In the genomic region with DNA sequence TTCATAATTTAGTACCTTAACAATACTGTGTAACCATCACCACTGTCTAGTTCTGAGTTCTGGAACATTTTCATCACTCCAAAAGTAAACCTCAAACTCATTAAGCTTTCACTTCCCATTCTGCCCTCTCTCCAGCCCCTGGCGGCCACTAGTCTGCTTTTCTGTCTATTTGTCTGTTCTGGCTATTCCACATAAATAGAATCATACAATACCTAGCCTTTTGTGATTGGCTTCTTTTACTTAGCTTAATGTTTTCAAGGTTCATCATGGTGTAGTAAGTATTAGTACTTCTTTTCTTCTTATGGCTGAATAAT, we compare ENCODE assay signal across 10 cellular contexts.
DNase-seq lines count a peak whose midpoint lies in the region; ATAC-seq lines count a peak whose summit lies in the region.
"Had no signal": no experiment of that assay in that cellular context is flagged by ENCODE, and none has a peak within 500 bp of the region (broad histone marks: within the 10 kb centered on the region; RNA-seq: fewer than 3 reads in every experiment).

No MANE protein-coding gene starts in this region.

- DNase-seq in activated CD4-positive, alpha-beta T cell treated with anti-CD3 and anti-CD28 coated beads, Interleukin-2, amount 10 ng/mL, durations not matched to agents 24 days and 14 days, result no peak
- DNase-seq in activated CD4-positive, alpha-beta T cell treated with anti-CD3 and anti-CD28 coated beads, Interleukin-2, amount 50 U/mL, for 48 hours, result no peak
- peak; percentile 5 for DNase-seq in naive B cell
- DNase-seq in activated T-helper 1 cell treated with anti-CD3 and anti-CD28 coated beads, Interleukin-12 subunit alpha, Interleukin-12 subunit beta, Interleukin-2, Interleukin-4 antibody, amounts not matched to agents 30 ng/mL and 10 ng/mL and 1 ng/mL, durations not matched to agents 14 hours and 24 hours and 36 hours (ENCODE audit: low spot score), result no peak
- DNase-seq in activated CD8-positive, alpha-beta memory T cell treated with anti-CD3 and anti-CD28 coated beads for 24 hours, result no peak
- no peak for DNase-seq in T-helper 2 cell treated with Interferon-gamma antibody and Interleukin-4, amounts not matched to agents 5 μg/mL and 100 μg/mL, for 36 hours (ENCODE audit: low spot score)
- DNase-seq: IMR-90, midbrain had no signal

- ATAC-seq in GM21619 (IDR thresholded peaks at IDR 0.05; ENCODE audit: unreplicated experiment), result peak; percentile 94
- ATAC-seq in HG03558 (IDR thresholded peaks at IDR 0.05; ENCODE audit: extremely low read depth, unreplicated experiment), result peak; percentile 92
- peak; percentile 67 to 77 for ATAC-seq in naive B cell (ENCODE audit: low read depth in 2 of 2)

- H3K4me3 Mint-ChIP-seq in activated CD4-positive, alpha-beta T cell treated with anti-CD3 and anti-CD28 coated beads, Interleukin-2, amount 10 ng/mL, durations not matched to agents 24 days and 14 days, result no peak overlapping the region
- H3K4me3 Mint-ChIP-seq in naive B cell, result peak overlapping the region in 1 of 8 donors; percentile 52
- no peak overlapping the region for H3K4me3 Mint-ChIP-seq in activated T-helper 1 cell treated with anti-CD3 and anti-CD28 coated beads, Interleukin-12 subunit alpha, Interleukin-12 subunit beta, Interleukin-2, Interleukin-4 antibody, amounts not matched to agents 30 ng/mL and 10 ng/mL and 1 ng/mL, durations not matched to agents 14 hours and 24 hours and 36 hours
- no peak overlapping the region for H3K4me3 Mint-ChIP-seq in T-helper 2 cell treated with Interferon-gamma antibody and Interleukin-4, amounts not matched to agents 5 μg/mL and 100 μg/mL, for 36 hours

- H3K36me3 Mint-ChIP-seq in activated CD4-positive, alpha-beta T cell treated with anti-CD3 and anti-CD28 coated beads, Interleukin-2, amount 10 ng/mL, durations not matched to agents 24 days and 14 days (ENCODE audit: low read depth), result peaks cover 61% of the 10 kb centered on the region
- H3K36me3 Mint-ChIP-seq in naive B cell, result peaks cover 29 to 44% of the 10 kb centered on the region in 2 donors
- peaks cover 47% of the 10 kb centered on the region for H3K36me3 Mint-ChIP-seq in activated T-helper 1 cell treated with anti-CD3 and anti-CD28 coated beads, Interleukin-12 subunit alpha, Interleukin-12 subunit beta, Interleukin-2, Interleukin-4 antibody, amounts not matched to agents 30 ng/mL and 10 ng/mL and 1 ng/mL, durations not matched to agents 14 hours and 24 hours and 36 hours (ENCODE audit: low read depth)
- peaks cover 54% of the 10 kb centered on the region for H3K36me3 Mint-ChIP-seq in T-helper 2 cell treated with Interferon-gamma antibody and Interleukin-4, amounts not matched to agents 5 μg/mL and 100 μg/mL, for 36 hours (ENCODE audit: low read depth)

- H3K4me1 Mint-ChIP-seq in activated CD4-positive, alpha-beta T cell treated with anti-CD3 and anti-CD28 coated beads, Interleukin-2, amount 10 ng/mL, durations not matched to agents 24 days and 14 days, result peaks cover 8% of the 10 kb centered on the region
- peaks cover 0 to 11% (median 9%) of the 10 kb centered on the region in 3 donors for H3K4me1 Mint-ChIP-seq in naive B cell
- H3K4me1 Mint-ChIP-seq in activated T-helper 1 cell treated with anti-CD3 and anti-CD28 coated beads, Interleukin-12 subunit alpha, Interleukin-12 subunit beta, Interleukin-2, Interleukin-4 antibody, amounts not matched to agents 30 ng/mL and 10 ng/mL and 1 ng/mL, durations not matched to agents 14 hours and 24 hours and 36 hours (ENCODE audit: low read depth), result peaks cover 6% of the 10 kb centered on the region
- peaks cover 2% of the 10 kb centered on the region for H3K4me1 Mint-ChIP-seq in T-helper 2 cell treated with Interferon-gamma antibody and Interleukin-4, amounts not matched to agents 5 μg/mL and 100 μg/mL, for 36 hours (ENCODE audit: low read depth)

- no peaks in the 10 kb centered on the region for H3K27me3 Mint-ChIP-seq in activated CD4-positive, alpha-beta T cell treated with anti-CD3 and anti-CD28 coated beads, Interleukin-2, amount 10 ng/mL, durations not matched to agents 24 days and 14 days
- H3K27me3 Mint-ChIP-seq in naive B cell, result no peaks in the 10 kb centered on the region
- H3K27me3 Mint-ChIP-seq in activated T-helper 1 cell treated with anti-CD3 and anti-CD28 coated beads, Interleukin-12 subunit alpha, Interleukin-12 subunit beta, Interleukin-2, Interleukin-4 antibody, amounts not matched to agents 30 ng/mL and 10 ng/mL and 1 ng/mL, durations not matched to agents 14 hours and 24 hours and 36 hours (ENCODE audit: insufficient read depth), result no peaks in the 10 kb centered on the region
- no peaks in the 10 kb centered on the region for H3K27me3 Mint-ChIP-seq in T-helper 2 cell treated with Interferon-gamma antibody and Interleukin-4, amounts not matched to agents 5 μg/mL and 100 μg/mL, for 36 hours (ENCODE audit: low read depth)

- H3K27ac Mint-ChIP-seq in activated CD4-positive, alpha-beta T cell treated with anti-CD3 and anti-CD28 coated beads, Interleukin-2, amount 10 ng/mL, durations not matched to agents 24 days and 14 days, result peak overlapping the region; percentile 26
- H3K27ac Mint-ChIP-seq in naive B cell, result peak overlapping the region in 1 of 6 donors; percentile 80
- no peak overlapping the region for H3K27ac Mint-ChIP-seq in activated T-helper 1 cell treated with anti-CD3 and anti-CD28 coated beads, Interleukin-12 subunit alpha, Interleukin-12 subunit beta, Interleukin-2, Interleukin-4 antibody, amounts not matched to agents 30 ng/mL and 10 ng/mL and 1 ng/mL, durations not matched to agents 14 hours and 24 hours and 36 hours
- H3K27ac Mint-ChIP-seq in T-helper 2 cell treated with Interferon-gamma antibody and Interleukin-4, amounts not matched to agents 5 μg/mL and 100 μg/mL, for 36 hours, result no peak overlapping the region

- no peaks in the 10 kb centered on the region for H3K9me3 Mint-ChIP-seq in activated CD4-positive, alpha-beta T cell treated with anti-CD3 and anti-CD28 coated beads, Interleukin-2, amount 10 ng/mL, durations not matched to agents 24 days and 14 days
- no peaks in the 10 kb centered on the region for H3K9me3 Mint-ChIP-seq in naive B cell
- no peaks in the 10 kb centered on the region for H3K9me3 Mint-ChIP-seq in activated T-helper 1 cell treated with anti-CD3 and anti-CD28 coated beads, Interleukin-12 subunit alpha, Interleukin-12 subunit beta, Interleukin-2, Interleukin-4 antibody, amounts not matched to agents 30 ng/mL and 10 ng/mL and 1 ng/mL, durations not matched to agents 14 hours and 24 hours and 36 hours
- H3K9me3 Mint-ChIP-seq in T-helper 2 cell treated with Interferon-gamma antibody and Interleukin-4, amounts not matched to agents 5 μg/mL and 100 μg/mL, for 36 hours, result no peaks in the 10 kb centered on the region

- intact Hi-C loops in activated CD4-positive, alpha-beta T cell treated with anti-CD3 and anti-CD28 coated beads, Interleukin-2, amount 10 ng/mL, durations not matched to agents 24 days and 14 days (cut with micrococcal nuclease), result no loop called here
- intact Hi-C loops in activated T-helper 1 cell treated with anti-CD3 and anti-CD28 coated beads, Interleukin-12 subunit alpha, Interleukin-12 subunit beta, Interleukin-2, Interleukin-4 antibody, amounts not matched to agents 30 ng/mL and 10 ng/mL and 1 ng/mL, durations not matched to agents 14 hours and 24 hours and 36 hours (cut with micrococcal nuclease), result loop anchor here (1.0 kb wide), 1 partner anchor 8 kb away; no protein-coding TSS in a partner anchor
